ENCODE assay signal across 8 cellular contexts in the genomic region with DNA sequence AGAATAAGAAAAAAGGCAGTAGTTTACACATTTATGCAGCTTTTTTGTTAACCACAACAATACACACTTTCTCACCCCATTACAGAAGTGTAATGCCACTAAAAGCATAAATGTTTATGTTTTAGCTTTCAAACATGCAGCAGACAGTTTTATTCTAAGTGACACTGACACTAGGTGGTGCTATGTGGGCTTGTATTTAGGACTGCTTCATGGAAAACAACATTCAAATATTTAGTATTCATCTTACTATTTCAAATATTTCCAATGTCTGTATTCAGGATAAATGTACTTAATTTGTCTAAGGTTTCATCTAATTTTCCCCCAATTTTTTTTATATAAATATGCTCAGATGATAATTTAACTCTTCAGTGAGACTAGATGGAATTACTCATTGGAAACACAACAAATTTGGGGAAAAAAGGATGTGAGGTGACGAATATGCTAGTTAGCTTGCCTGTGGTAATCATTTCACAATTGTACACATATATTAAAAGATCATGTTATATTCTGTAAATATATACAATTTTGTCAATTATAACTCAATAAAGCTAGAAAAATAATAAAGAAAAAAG.
DNase-seq lines count a peak whose midpoint lies in the region; ATAC-seq, FAIRE-seq and TF ChIP-seq lines count a peak whose summit lies in the region.

No MANE protein-coding gene starts in this region.

- no peaks in the 10 kb centered on the region for H3K4me1 Mint-ChIP-seq in activated T-helper 1 cell treated with anti-CD3 and anti-CD28 coated beads, Interleukin-12 subunit alpha, Interleukin-12 subunit beta, Interleukin-2, Interleukin-4 antibody, amounts not matched to agents 30 ng/mL and 10 ng/mL and 1 ng/mL, durations not matched to agents 14 hours and 24 hours and 36 hours (ENCODE audit: low read depth)

- H3K27ac Mint-ChIP-seq in activated T-helper 1 cell treated with anti-CD3 and anti-CD28 coated beads, Interleukin-12 subunit alpha, Interleukin-12 subunit beta, Interleukin-2, Interleukin-4 antibody, amounts not matched to agents 30 ng/mL and 10 ng/mL and 1 ng/mL, durations not matched to agents 14 hours and 24 hours and 36 hours: no peak overlapping the region

- H3K27me3 Mint-ChIP-seq in activated T-helper 1 cell treated with anti-CD3 and anti-CD28 coated beads, Interleukin-12 subunit alpha, Interleukin-12 subunit beta, Interleukin-2, Interleukin-4 antibody, amounts not matched to agents 30 ng/mL and 10 ng/mL and 1 ng/mL, durations not matched to agents 14 hours and 24 hours and 36 hours (ENCODE audit: insufficient read depth): no peaks in the 10 kb centered on the region

- H3K9me3 Mint-ChIP-seq in activated T-helper 1 cell treated with anti-CD3 and anti-CD28 coated beads, Interleukin-12 subunit alpha, Interleukin-12 subunit beta, Interleukin-2, Interleukin-4 antibody, amounts not matched to agents 30 ng/mL and 10 ng/mL and 1 ng/mL, durations not matched to agents 14 hours and 24 hours and 36 hours: no peaks in the 10 kb centered on the region

- H3K4me3 Mint-ChIP-seq in activated T-helper 1 cell treated with anti-CD3 and anti-CD28 coated beads, Interleukin-12 subunit alpha, Interleukin-12 subunit beta, Interleukin-2, Interleukin-4 antibody, amounts not matched to agents 30 ng/mL and 10 ng/mL and 1 ng/mL, durations not matched to agents 14 hours and 24 hours and 36 hours: no peak overlapping the region

- TF ChIP-seq POLR2A in prostate gland (IDR thresholded peaks at IDR 0.05) (no peak), GM18505 (IDR thresholded peaks at IDR 0.05; ENCODE audit: borderline replicate concordance, extremely low read depth, insufficient read depth, insufficient read length) (no peak)

- H3K36me3 Mint-ChIP-seq in activated T-helper 1 cell treated with anti-CD3 and anti-CD28 coated beads, Interleukin-12 subunit alpha, Interleukin-12 subunit beta, Interleukin-2, Interleukin-4 antibody, amounts not matched to agents 30 ng/mL and 10 ng/mL and 1 ng/mL, durations not matched to agents 14 hours and 24 hours and 36 hours (ENCODE audit: low read depth): no peaks in the 10 kb centered on the region

- H3K27ac ChIP-seq in prostate gland (no peak overlapping the region), right cardiac atrium (ENCODE audit: low read length) (no peak overlapping the region)

- TF ChIP-seq CTCF in D721Med (IDR thresholded peaks at IDR 0.05; ENCODE audit: insufficient read depth, missing control alignments): peak; percentile 78
- peak in 3 of 4 experiments; percentile 28 to 52 (median 47) for TF ChIP-seq CTCF in prostate gland (IDR thresholded peaks at IDR 0.05)

- WGBS in prostate gland: 96% methylated on average over 1 of the region's 1 CpG
- WGBS in right cardiac atrium: 90% methylated on average over 1 of the region's 1 CpG

- H3K27me3 ChIP-seq in prostate gland (replicated peaks; ENCODE audit: insufficient read depth): no peaks in the 10 kb centered on the region
- no peaks in the 10 kb centered on the region for H3K27me3 ChIP-seq in right cardiac atrium (ENCODE audit: control insufficient read depth, insufficient read depth)

- H3K4me3 ChIP-seq in prostate gland: no peak overlapping the region
- H3K4me3 ChIP-seq in right cardiac atrium (ENCODE audit: low read length): no peak overlapping the region

- H3K36me3 ChIP-seq in prostate gland: no peaks in the 10 kb centered on the region

- intact Hi-C loops in prostate gland (cut with DNase I) (no loop called here), right cardiac atrium (cut with DNase I) (loop anchor here in 2 of 4 donors (5.0 kb wide), 1 partner anchor 239 kb away; no protein-coding TSS in a partner anchor)
- intact Hi-C loops in activated T-helper 1 cell treated with anti-CD3 and anti-CD28 coated beads, Interleukin-12 subunit alpha, Interleukin-12 subunit beta, Interleukin-2, Interleukin-4 antibody, amounts not matched to agents 30 ng/mL and 10 ng/mL and 1 ng/mL, durations not matched to agents 14 hours and 24 hours and 36 hours (cut with micrococcal nuclease): loop anchor here (1.0 kb wide), 1 partner anchor 238 kb away; no protein-coding TSS in a partner anchor

- no peaks in the 10 kb centered on the region for H3K9me3 ChIP-seq in prostate gland
- H3K9me3 ChIP-seq in right cardiac atrium (ENCODE audit: control insufficient read depth, low read length): no peaks in the 10 kb centered on the region

- FAIRE-seq in D721Med (lab: Jason Lieb, UNC): peak; percentile 82

- DNase-seq in D721Med (ENCODE audit: insufficient read length, low spot score) (no peak), RPMI8226 (peak; percentile 42), fibroblast of gingiva (ENCODE audit: low read depth) (peak; percentile 48), prostate gland (ENCODE audit: low spot score) (no peak), right cardiac atrium (no peak)
- no peak for DNase-seq in activated T-helper 1 cell treated with anti-CD3 and anti-CD28 coated beads, Interleukin-12 subunit alpha, Interleukin-12 subunit beta, Interleukin-2, Interleukin-4 antibody, amounts not matched to agents 30 ng/mL and 10 ng/mL and 1 ng/mL, durations not matched to agents 14 hours and 24 hours and 36 hours (ENCODE audit: low spot score)

- H3K4me1 ChIP-seq in prostate gland (replicated peaks): no peaks in the 10 kb centered on the region
- no peaks in the 10 kb centered on the region for H3K4me1 ChIP-seq in right cardiac atrium (ENCODE audit: control insufficient read depth, insufficient read depth, low read length)

- ATAC-seq in HG02678 (IDR thresholded peaks at IDR 0.05; ENCODE audit: unreplicated experiment) (peak; percentile 52), GM18505 (IDR thresholded peaks at IDR 0.05; ENCODE audit: unreplicated experiment) (no peak), right cardiac atrium (no peak)

Comparison
In these comparisons a context has a peak if more than half of its experiments do, and no peak if none do; other contexts are left out.
1. DNase-seq: peak in RPMI8226 (single experiment) and fibroblast of gingiva (single experiment); none in D721Med (single experiment), prostate gland (single experiment), right cardiac atrium (0 of 3) and activated T-helper 1 cell treated with anti-CD3 and anti-CD28 coated beads, Interleukin-12 subunit alpha, Interleukin-12 subunit beta, Interleukin-2, Interleukin-4 antibody, amounts not matched to agents 30 ng/mL and 10 ng/mL and 1 ng/mL, durations not matched to agents 14 hours and 24 hours and 36 hours (single experiment).